ENCODE assay signal across 1 cellular context in the genomic region with DNA sequence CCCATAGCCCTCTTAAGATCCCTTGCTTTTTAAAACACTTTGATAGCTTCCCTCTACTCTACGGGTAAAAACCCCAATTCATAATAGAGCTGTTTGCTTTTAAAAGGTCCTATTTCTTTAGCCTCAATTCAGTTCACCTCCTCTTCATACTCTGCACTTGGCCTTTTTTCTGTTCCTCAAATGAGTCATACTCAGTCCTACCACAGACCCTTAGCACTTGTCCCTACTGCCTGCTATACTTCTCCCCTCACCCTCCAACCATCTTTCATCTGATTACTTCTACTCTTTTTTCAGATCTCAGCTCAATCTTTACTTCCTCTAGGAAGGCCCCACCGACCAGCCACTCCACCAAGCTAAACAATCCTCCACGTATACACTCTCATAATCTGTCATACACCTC.
TF ChIP-seq lines count a peak whose summit lies in the region.

No MANE protein-coding gene starts in this region.

TF ChIP-seq in GM12878, 131 proteins besides CTCF, POLR2A, EP300 and RAD21 (continued from another document):
- TF ChIP-seq NR2C1 (IDR thresholded peaks at IDR 0.05) (no peak), HDGF (IDR thresholded peaks at IDR 0.05) (0 out of 2 replicates have a peak, but pooled peaks have one; percentile 37), RUNX3 (IDR thresholded peaks at IDR 0.05; ENCODE audit: low read length) (peak; percentile 82), MTA2 (IDR thresholded peaks at IDR 0.05; ENCODE audit: low read depth) (peak; percentile 78), FOXK2 (IDR thresholded peaks at IDR 0.05) (no peak), CEBPB (IDR thresholded peaks at IDR 0.05; ENCODE audit: borderline replicate concordance in 1 of 2, low read depth in 2 of 2, low read length in 2 of 2) (no peak), NR2C2 (IDR thresholded peaks at IDR 0.05; ENCODE audit: borderline replicate concordance, control insufficient read depth, insufficient read length, low read depth) (no peak), EZH2 (IDR thresholded peaks at IDR 0.05; ENCODE audit: borderline replicate concordance, control insufficient read depth, low read depth, low read length) (no peak), ZNF24 (IDR thresholded peaks at IDR 0.05) (0 out of 2 replicates have a peak, but pooled peaks have one; percentile 36), STAT3 (IDR thresholded peaks at IDR 0.05; ENCODE audit: low read depth, low read length) (0 out of 2 replicates have a peak, but pooled peaks have one; percentile 42), HDAC2 (IDR thresholded peaks at IDR 0.05) (no peak), SIN3A (IDR thresholded peaks at IDR 0.05; ENCODE audit: low read depth, low read length) (no peak), SMC3 (IDR thresholded peaks at IDR 0.05; ENCODE audit: borderline replicate concordance, low read length) (no peak), SPI1 (IDR thresholded peaks at IDR 0.05; ENCODE audit: borderline replicate concordance, insufficient read depth, low read depth, low read length) (peak; percentile 79), KAT2A (conservative IDR thresholded peaks at IDR 0.05; ENCODE audit: control insufficient read depth, low read depth, low read length) (no peak), BRCA1 (IDR thresholded peaks at IDR 0.05; ENCODE audit: low read depth, low read length) (no peak), CHD2 (IDR thresholded peaks at IDR 0.05; ENCODE audit: borderline replicate concordance, low read depth, low read length) (peak; percentile 46; the same call in 1 of the 2 replicates), ZNF217 (IDR thresholded peaks at IDR 0.05) (peak; percentile 73; the same call in 1 of the 2 replicates), MXI1 (IDR thresholded peaks at IDR 0.05; ENCODE audit: low read depth, low read length) (no peak), PML (IDR thresholded peaks at IDR 0.05; ENCODE audit: low read length) (no peak), JUND (IDR thresholded peaks at IDR 0.05; ENCODE audit: low read depth, low read length) (peak; percentile 91), FOXM1 (IDR thresholded peaks at IDR 0.05; ENCODE audit: low read depth, low read length) (no peak), MEF2B (IDR thresholded peaks at IDR 0.05; ENCODE audit: partially characterized antibody, poor library complexity, severe bottlenecking) (no peak), IRF4 (IDR thresholded peaks at IDR 0.05; ENCODE audit: low read depth, low read length) (peak; percentile 89), SUPT20H (IDR thresholded peaks at IDR 0.05; ENCODE audit: borderline replicate concordance, control insufficient read depth, low read depth, low read length) (no peak), NFIC (IDR thresholded peaks at IDR 0.05; ENCODE audit: low read depth, low read length) (peak; percentile 41; the same call in 1 of the 2 replicates), TBL1XR1 (IDR thresholded peaks at IDR 0.05; ENCODE audit: low read depth, low read length) (0 out of 2 replicates have a peak, but pooled peaks have one; percentile 40), SREBF2 (IDR thresholded peaks at IDR 0.05; ENCODE audit: low read length) (no peak)
- TF ChIP-seq, protein P1, sequence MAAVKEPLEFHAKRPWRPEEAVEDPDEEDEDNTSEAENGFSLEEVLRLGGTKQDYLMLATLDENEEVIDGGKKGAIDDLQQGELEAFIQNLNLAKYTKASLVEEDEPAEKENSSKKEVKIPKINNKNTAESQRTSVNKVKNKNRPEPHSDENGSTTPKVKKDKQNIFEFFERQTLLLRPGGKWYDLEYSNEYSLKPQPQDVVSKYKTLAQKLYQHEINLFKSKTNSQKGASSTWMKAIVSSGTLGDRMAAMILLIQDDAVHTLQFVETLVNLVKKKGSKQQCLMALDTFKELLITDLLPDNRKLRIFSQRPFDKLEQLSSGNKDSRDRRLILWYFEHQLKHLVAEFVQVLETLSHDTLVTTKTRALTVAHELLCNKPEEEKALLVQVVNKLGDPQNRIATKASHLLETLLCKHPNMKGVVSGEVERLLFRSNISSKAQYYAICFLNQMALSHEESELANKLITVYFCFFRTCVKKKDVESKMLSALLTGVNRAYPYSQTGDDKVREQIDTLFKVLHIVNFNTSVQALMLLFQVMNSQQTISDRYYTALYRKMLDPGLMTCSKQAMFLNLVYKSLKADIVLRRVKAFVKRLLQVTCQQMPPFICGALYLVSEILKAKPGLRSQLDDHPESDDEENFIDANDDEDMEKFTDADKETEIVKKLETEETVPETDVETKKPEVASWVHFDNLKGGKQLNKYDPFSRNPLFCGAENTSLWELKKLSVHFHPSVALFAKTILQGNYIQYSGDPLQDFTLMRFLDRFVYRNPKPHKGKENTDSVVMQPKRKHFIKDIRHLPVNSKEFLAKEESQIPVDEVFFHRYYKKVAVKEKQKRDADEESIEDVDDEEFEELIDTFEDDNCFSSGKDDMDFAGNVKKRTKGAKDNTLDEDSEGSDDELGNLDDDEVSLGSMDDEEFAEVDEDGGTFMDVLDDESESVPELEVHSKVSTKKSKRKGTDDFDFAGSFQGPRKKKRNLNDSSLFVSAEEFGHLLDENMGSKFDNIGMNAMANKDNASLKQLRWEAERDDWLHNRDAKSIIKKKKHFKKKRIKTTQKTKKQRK (IDR thresholded peaks at IDR 0.05; ENCODE audit: low read depth, low read length), result no peak
- TF ChIP-seq, protein P2, sequence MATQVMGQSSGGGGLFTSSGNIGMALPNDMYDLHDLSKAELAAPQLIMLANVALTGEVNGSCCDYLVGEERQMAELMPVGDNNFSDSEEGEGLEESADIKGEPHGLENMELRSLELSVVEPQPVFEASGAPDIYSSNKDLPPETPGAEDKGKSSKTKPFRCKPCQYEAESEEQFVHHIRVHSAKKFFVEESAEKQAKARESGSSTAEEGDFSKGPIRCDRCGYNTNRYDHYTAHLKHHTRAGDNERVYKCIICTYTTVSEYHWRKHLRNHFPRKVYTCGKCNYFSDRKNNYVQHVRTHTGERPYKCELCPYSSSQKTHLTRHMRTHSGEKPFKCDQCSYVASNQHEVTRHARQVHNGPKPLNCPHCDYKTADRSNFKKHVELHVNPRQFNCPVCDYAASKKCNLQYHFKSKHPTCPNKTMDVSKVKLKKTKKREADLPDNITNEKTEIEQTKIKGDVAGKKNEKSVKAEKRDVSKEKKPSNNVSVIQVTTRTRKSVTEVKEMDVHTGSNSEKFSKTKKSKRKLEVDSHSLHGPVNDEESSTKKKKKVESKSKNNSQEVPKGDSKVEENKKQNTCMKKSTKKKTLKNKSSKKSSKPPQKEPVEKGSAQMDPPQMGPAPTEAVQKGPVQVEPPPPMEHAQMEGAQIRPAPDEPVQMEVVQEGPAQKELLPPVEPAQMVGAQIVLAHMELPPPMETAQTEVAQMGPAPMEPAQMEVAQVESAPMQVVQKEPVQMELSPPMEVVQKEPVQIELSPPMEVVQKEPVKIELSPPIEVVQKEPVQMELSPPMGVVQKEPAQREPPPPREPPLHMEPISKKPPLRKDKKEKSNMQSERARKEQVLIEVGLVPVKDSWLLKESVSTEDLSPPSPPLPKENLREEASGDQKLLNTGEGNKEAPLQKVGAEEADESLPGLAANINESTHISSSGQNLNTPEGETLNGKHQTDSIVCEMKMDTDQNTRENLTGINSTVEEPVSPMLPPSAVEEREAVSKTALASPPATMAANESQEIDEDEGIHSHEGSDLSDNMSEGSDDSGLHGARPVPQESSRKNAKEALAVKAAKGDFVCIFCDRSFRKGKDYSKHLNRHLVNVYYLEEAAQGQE (IDR thresholded peaks at IDR 0.05; ENCODE audit: low read depth, low read length), result no peak
- TF ChIP-seq, protein P3, sequence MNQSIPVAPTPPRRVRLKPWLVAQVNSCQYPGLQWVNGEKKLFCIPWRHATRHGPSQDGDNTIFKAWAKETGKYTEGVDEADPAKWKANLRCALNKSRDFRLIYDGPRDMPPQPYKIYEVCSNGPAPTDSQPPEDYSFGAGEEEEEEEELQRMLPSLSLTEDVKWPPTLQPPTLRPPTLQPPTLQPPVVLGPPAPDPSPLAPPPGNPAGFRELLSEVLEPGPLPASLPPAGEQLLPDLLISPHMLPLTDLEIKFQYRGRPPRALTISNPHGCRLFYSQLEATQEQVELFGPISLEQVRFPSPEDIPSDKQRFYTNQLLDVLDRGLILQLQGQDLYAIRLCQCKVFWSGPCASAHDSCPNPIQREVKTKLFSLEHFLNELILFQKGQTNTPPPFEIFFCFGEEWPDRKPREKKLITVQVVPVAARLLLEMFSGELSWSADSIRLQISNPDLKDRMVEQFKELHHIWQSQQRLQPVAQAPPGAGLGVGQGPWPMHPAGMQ (IDR thresholded peaks at IDR 0.05; ENCODE audit: borderline replicate concordance), result no peak
- TF ChIP-seq, protein P4, sequence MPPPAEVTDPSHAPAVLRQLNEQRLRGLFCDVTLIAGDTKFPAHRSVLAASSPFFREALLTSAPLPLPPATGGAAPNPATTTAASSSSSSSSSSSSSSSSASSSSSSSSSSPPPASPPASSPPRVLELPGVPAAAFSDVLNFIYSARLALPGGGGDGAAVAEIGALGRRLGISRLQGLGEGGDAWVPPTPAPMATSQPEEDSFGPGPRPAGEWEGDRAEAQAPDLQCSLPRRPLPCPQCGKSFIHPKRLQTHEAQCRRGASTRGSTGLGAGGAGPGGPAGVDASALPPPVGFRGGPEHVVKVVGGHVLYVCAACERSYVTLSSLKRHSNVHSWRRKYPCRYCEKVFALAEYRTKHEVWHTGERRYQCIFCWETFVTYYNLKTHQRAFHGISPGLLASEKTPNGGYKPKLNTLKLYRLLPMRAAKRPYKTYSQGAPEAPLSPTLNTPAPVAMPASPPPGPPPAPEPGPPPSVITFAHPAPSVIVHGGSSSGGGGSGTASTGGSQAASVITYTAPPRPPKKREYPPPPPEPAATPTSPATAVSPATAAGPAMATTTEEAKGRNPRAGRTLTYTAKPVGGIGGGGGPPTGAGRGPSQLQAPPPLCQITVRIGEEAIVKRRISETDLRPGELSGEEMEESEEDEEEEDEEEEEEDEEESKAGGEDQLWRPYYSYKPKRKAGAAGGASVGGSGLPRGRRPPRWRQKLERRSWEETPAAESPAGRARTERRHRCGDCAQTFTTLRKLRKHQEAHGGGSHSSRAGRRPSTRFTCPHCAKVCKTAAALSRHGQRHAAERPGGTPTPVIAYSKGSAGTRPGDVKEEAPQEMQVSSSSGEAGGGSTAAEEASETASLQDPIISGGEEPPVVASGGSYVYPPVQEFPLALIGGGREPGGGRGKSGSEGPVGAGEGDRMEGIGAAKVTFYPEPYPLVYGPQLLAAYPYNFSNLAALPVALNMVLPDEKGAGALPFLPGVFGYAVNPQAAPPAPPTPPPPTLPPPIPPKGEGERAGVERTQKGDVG (CRISPR knock-in tag; IDR thresholded peaks at IDR 0.05), result no peak
- TF ChIP-seq, protein P5, sequence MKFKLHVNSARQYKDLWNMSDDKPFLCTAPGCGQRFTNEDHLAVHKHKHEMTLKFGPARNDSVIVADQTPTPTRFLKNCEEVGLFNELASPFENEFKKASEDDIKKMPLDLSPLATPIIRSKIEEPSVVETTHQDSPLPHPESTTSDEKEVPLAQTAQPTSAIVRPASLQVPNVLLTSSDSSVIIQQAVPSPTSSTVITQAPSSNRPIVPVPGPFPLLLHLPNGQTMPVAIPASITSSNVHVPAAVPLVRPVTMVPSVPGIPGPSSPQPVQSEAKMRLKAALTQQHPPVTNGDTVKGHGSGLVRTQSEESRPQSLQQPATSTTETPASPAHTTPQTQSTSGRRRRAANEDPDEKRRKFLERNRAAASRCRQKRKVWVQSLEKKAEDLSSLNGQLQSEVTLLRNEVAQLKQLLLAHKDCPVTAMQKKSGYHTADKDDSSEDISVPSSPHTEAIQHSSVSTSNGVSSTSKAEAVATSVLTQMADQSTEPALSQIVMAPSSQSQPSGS (IDR thresholded peaks at IDR 0.05; ENCODE audit: low read length), result peak; percentile 70; the same call in 1 of the 2 replicates
- TF ChIP-seq, protein P6, sequence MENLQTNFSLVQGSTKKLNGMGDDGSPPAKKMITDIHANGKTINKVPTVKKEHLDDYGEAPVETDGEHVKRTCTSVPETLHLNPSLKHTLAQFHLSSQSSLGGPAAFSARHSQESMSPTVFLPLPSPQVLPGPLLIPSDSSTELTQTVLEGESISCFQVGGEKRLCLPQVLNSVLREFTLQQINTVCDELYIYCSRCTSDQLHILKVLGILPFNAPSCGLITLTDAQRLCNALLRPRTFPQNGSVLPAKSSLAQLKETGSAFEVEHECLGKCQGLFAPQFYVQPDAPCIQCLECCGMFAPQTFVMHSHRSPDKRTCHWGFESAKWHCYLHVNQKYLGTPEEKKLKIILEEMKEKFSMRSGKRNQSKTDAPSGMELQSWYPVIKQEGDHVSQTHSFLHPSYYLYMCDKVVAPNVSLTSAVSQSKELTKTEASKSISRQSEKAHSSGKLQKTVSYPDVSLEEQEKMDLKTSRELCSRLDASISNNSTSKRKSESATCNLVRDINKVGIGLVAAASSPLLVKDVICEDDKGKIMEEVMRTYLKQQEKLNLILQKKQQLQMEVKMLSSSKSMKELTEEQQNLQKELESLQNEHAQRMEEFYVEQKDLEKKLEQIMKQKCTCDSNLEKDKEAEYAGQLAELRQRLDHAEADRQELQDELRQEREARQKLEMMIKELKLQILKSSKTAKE (IDR thresholded peaks at IDR 0.05; ENCODE audit: low read depth, poor library complexity, severe bottlenecking), result peak; percentile 72
- TF ChIP-seq, protein P7, sequence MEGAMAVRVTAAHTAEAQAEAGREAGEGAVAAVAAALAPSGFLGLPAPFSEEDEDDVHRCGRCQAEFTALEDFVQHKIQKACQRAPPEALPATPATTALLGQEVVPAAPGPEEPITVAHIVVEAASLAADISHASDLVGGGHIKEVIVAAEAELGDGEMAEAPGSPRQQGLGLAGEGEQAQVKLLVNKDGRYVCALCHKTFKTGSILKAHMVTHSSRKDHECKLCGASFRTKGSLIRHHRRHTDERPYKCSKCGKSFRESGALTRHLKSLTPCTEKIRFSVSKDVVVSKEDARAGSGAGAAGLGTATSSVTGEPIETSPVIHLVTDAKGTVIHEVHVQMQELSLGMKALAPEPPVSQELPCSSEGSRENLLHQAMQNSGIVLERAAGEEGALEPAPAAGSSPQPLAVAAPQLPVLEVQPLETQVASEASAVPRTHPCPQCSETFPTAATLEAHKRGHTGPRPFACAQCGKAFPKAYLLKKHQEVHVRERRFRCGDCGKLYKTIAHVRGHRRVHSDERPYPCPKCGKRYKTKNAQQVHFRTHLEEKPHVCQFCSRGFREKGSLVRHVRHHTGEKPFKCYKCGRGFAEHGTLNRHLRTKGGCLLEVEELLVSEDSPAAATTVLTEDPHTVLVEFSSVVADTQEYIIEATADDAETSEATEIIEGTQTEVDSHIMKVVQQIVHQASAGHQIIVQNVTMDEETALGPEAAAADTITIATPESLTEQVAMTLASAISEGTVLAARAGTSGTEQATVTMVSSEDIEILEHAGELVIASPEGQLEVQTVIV (IDR thresholded peaks at IDR 0.05; ENCODE audit: borderline replicate concordance, partially characterized antibody), result no peak
TF ChIP-seq in GM12878: peak in this region for 35.
